In the genomic region with DNA sequence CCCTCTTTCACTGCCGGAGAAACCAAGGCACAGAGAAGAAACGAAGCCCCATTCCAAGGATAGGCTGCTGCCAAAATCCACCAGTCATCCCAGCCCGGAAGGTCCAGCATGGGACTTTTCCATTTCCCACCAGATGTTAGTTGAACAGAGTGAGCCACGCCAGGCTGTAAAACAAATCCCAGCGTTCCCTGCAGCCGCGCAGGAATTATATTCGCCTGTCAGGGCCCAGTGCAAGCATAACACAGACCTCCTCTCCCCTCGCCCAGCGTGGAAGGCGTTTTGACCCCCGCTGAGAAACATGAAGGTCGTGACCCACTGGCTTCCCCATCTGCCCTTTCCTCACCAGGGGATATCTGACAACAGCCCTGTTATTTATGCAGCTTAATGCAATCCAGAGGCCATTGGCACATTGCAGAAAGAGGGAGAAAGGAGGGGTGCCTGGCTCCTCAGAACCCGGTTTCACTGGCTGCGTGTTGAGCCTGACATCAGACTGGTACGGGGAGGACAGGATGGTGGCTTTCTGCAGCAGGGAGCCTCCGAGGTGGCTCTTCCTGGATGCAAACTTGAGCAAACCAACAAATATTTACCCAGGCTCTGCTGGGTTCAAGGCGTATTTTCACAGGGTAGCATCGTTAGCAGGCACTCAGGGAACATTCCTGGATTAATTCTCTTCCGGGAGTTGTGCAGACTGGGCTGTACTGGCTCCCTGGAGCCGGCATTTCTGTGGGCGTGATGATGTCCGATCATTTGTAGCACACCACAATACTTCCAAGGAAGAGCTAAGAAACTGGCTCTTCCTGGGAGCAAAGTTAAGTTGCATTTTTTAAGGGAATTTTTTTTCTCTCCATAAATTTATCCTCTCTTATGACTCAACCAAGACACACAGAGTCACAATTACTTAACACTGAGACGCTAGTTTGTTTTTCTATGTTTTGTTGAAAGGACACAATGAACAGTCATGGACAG, we compare ENCODE assay signal across 17 cellular contexts.
DNase-seq lines count a peak whose midpoint lies in the region; ATAC-seq and TF ChIP-seq lines count a peak whose summit lies in the region.
"Had no signal": no experiment of that assay in that cellular context is flagged by ENCODE, and none has a peak within 500 bp of the region (broad histone marks: within the 10 kb centered on the region; RNA-seq: fewer than 3 reads in every experiment).

No MANE protein-coding gene starts in this region.

- TF ChIP-seq POLR2A in prostate gland (IDR thresholded peaks at IDR 0.05), result no peak

- H3K4me1 ChIP-seq in SJCRH30 (peaks cover 5% of the 10 kb centered on the region; the same call in 1 of the 2 replicates), prostate gland (replicated peaks) (no peaks in the 10 kb centered on the region)

- TF ChIP-seq CTCF in foreskin fibroblast (IDR thresholded peaks at IDR 0.05; ENCODE audit: low read depth, low read length), result no peak
- no peak for TF ChIP-seq CTCF in prostate gland (IDR thresholded peaks at IDR 0.05)

- H3K27me3 ChIP-seq in SJCRH30, result no peaks in the 10 kb centered on the region
- peaks cover 5% of the 10 kb centered on the region for H3K27me3 ChIP-seq in prostate gland (replicated peaks; ENCODE audit: insufficient read depth)

- ATAC-seq in HG02763 (IDR thresholded peaks at IDR 0.05; ENCODE audit: unreplicated experiment) (no peak), GM19397 (IDR thresholded peaks at IDR 0.05; ENCODE audit: unreplicated experiment) (no peak)
- ATAC-seq: activated CD4-positive, CD25-positive, alpha-beta regulatory T cell treated with anti-CD3 and anti-CD28 coated beads, Interleukin-2, amount 50 U/mL, for 24 hours; esophagus mucosa; GM23338 had no signal

- WGBS in prostate gland, result 9% methylated on average over 24 of the region's 24 CpGs

- H3K27ac ChIP-seq in SJCRH30 (no peak overlapping the region), prostate gland (peak overlapping the region; percentile 15 to 44)
- H3K27ac ChIP-seq: brain microvascular endothelial cell had no signal

- H3K36me3 ChIP-seq in SJCRH30, result no peaks in the 10 kb centered on the region
- H3K36me3 ChIP-seq in prostate gland, result no peaks in the 10 kb centered on the region
- H3K36me3 ChIP-seq: brain microvascular endothelial cell had no signal

- DNase-seq in ELR (ENCODE audit: low read depth) (peak; percentile 51), SJCRH30 (no peak), foreskin fibroblast (peak; percentile 21 to 49), prostate gland (ENCODE audit: low spot score) (no peak), Kasumi-1 (lab: John Stamatoyannopoulos, UW) (no peak)
- DNase-seq in activated T-cell treated with anti-CD3 and anti-CD28 coated beads, Interleukin-2, amount 50 U/mL, for 48 hours, result no peak
- DNase-seq: brain microvascular endothelial cell; CD4-positive, alpha-beta T cell; NCI-H1092 treated with DMSO at 0.1 percent for 48 hours; NCI-H510A treated with DMSO at 0.1 percent for 48 hours; SIG-M5; stimulated activated naive CD4-positive, alpha-beta T cell had no signal

- intact Hi-C loops in prostate gland (cut with DNase I), result no loop called here

- H3K9me3 ChIP-seq in SJCRH30 (replicated peaks) (no peaks in the 10 kb centered on the region), prostate gland (no peaks in the 10 kb centered on the region)

- H3K4me3 ChIP-seq in SJCRH30 (peak overlapping the region; percentile 12; the same call in 1 of the 2 replicates), foreskin fibroblast (ENCODE audit: low read depth in 1 of 2, low read length in 2 of 2) (peak overlapping the region; percentile 1 to 29), prostate gland (no peak overlapping the region)
- H3K4me3 ChIP-seq: GM23338 had no signal

Comparison
In these comparisons a context has a peak if more than half of its experiments do, and no peak if none do; other contexts are left out.
1. DNase-seq: peak in ELR (single experiment) and foreskin fibroblast (2 of 2); none in SJCRH30 (0 of 2), prostate gland (single experiment), Kasumi-1 (0 of 2) and activated T-cell treated with anti-CD3 and anti-CD28 coated beads, Interleukin-2, amount 50 U/mL, for 48 hours (0 of 2).
2. H3K4me3 ChIP-seq: peak in SJCRH30 (single experiment) and foreskin fibroblast (2 of 2); none in prostate gland (0 of 2).